ENCODE assay signal across 16 cellular contexts in genomic region chr19:13043285-13043684, GRCh38. TPM values are rescaled to one million over a fixed set of nuclear protein-coding genes. Genes with fewer than 3 reads are reported as not detected.
DNase-seq lines count a peak whose midpoint lies in the region; ATAC-seq and TF ChIP-seq lines count a peak whose summit lies in the region.
"Had no signal": no experiment of that assay in that cellular context is flagged by ENCODE, and none has a peak within 500 bp of the region (broad histone marks: within the 10 kb centered on the region; RNA-seq: fewer than 3 reads in every experiment).

No MANE protein-coding gene starts in this region.

- POLR2A ChIA-PET in CD8-positive, alpha-beta memory T cell (lab: Charles Lee), result interaction anchor here (1.9 kb wide), 1 partner anchor 11 kb away, joined by 5 read pairs; no protein-coding TSS in a partner anchor
- POLR2A ChIA-PET in RWPE1 (lab: Yijun Ruan, JAX; ENCODE audit: low non-redundant PET), result no interaction called here
- POLR2A ChIA-PET in T-cell (lab: Charles Lee), result no interaction called here

- TF ChIP-seq CTCF in HFFc6 (IDR thresholded peaks at IDR 0.05) (no peak), RWPE1 (conservative IDR thresholded peaks at IDR 0.05; ENCODE audit: low read depth) (no peak), lower lobe of right lung (IDR thresholded peaks at IDR 0.05) (no peak)

- H3K9me3 ChIP-seq in CD8-positive, alpha-beta memory T cell (ENCODE audit: low read length), result no peaks in the 10 kb centered on the region
- H3K9me3 ChIP-seq in lower lobe of right lung, result no peaks in the 10 kb centered on the region
- H3K9me3 ChIP-seq: testis had no signal

- ATAC-seq in lower lobe of right lung, result no peak
- ATAC-seq in T-cell (replicated peaks in 1 of 4), result no peak

- H3K36me3 Mint-ChIP-seq in CD8-positive, alpha-beta memory T cell, result no peaks in the 10 kb centered on the region
- H3K36me3 Mint-ChIP-seq in HFFc6 (ENCODE audit: low read depth), result peaks cover 27% of the 10 kb centered on the region
- H3K36me3 Mint-ChIP-seq in T-cell, result no peaks in the 10 kb centered on the region
- H3K36me3 Mint-ChIP-seq: activated naive CD8-positive, alpha-beta T cell treated with anti-CD3 and anti-CD28 coated beads, Interleukin-2, amount 10 ng/mL, durations not matched to agents 7 days and 5 days had no signal

- H3K27ac Mint-ChIP-seq in CD8-positive, alpha-beta memory T cell, result peak overlapping the region in 6 of 8 donors; percentile 58 to 98 (median 90)
- H3K27ac Mint-ChIP-seq in HFFc6 (peak overlapping the region; percentile 38), T-cell (peak overlapping the region in 1 of 2 donors; percentile 48)
- H3K27ac Mint-ChIP-seq: activated naive CD8-positive, alpha-beta T cell treated with anti-CD3 and anti-CD28 coated beads, Interleukin-2, amount 10 ng/mL, durations not matched to agents 7 days and 5 days; T-helper 2 cell treated with Interferon-gamma antibody and Interleukin-4, amounts not matched to agents 5 μg/mL and 100 μg/mL, for 36 hours had no signal

- H3K9me3 Mint-ChIP-seq in CD8-positive, alpha-beta memory T cell, result no peaks in the 10 kb centered on the region
- no peaks in the 10 kb centered on the region for H3K9me3 Mint-ChIP-seq in HFFc6
- H3K9me3 Mint-ChIP-seq in T-cell, result no peaks in the 10 kb centered on the region
- H3K9me3 Mint-ChIP-seq: activated naive CD8-positive, alpha-beta T cell treated with anti-CD3 and anti-CD28 coated beads, Interleukin-2, amount 10 ng/mL, durations not matched to agents 7 days and 5 days; T-helper 2 cell treated with Interferon-gamma antibody and Interleukin-4, amounts not matched to agents 5 μg/mL and 100 μg/mL, for 36 hours had no signal

- CTCF ChIA-PET in CD8-positive, alpha-beta memory T cell (lab: Charles Lee), result interaction anchor here (1.1 to 3.0 kb wide), 6 partner anchors 9 to 78 kb away, joined by 3 to 15 read pairs (median 10); no protein-coding TSS in a partner anchor
- CTCF ChIA-PET in RWPE1 (lab: Yijun Ruan, JAX) (interaction anchor here (0.5 kb wide), 1 partner anchor 14 kb away, joined by 4 read pairs; no protein-coding TSS in a partner anchor), T-cell (lab: Charles Lee) (interaction anchor here (1.0 to 2.2 kb wide), 2 partner anchors 10 kb away, joined by 3 to 5 read pairs; no protein-coding TSS in a partner anchor)

- no peak overlapping the region for H3K4me3 ChIP-seq in CD8-positive, alpha-beta memory T cell (ENCODE audit: low read length)
- H3K4me3 ChIP-seq in lower lobe of right lung, result no peak overlapping the region
- H3K4me3 ChIP-seq: testis had no signal

- peaks cover 3 to 4% of the 10 kb centered on the region in 2 donors for H3K27me3 Mint-ChIP-seq in CD8-positive, alpha-beta memory T cell
- H3K27me3 Mint-ChIP-seq in HFFc6 (ENCODE audit: insufficient read depth) (no peaks in the 10 kb centered on the region; the same call in 1 of the 2 replicates), T-cell (peaks cover 0 to 2% of the 10 kb centered on the region in 2 donors)
- H3K27me3 Mint-ChIP-seq: activated naive CD8-positive, alpha-beta T cell treated with anti-CD3 and anti-CD28 coated beads, Interleukin-2, amount 10 ng/mL, durations not matched to agents 7 days and 5 days had no signal

- no peak for DNase-seq in CD8-positive, alpha-beta memory T cell
- DNase-seq in HFFc6 (no peak), RWPE1 (ENCODE audit: low spot score) (no peak), lower lobe of right lung (no peak), T-cell (no peak), cerebellar nuclear complex (lab: John Stamatoyannopoulos, UW) (no peak)
- no peak for DNase-seq in stimulated activated CD4-positive, alpha-beta T cell treated with anti-CD3 and anti-CD28 coated beads, Interleukin-2, amount 100 ng/mL, for 24 hours
- DNase-seq: activated CD4-positive, alpha-beta T cell treated with anti-CD3 and anti-CD28 coated beads for 48 hours; activated naive CD8-positive, alpha-beta T cell treated with anti-CD3 and anti-CD28 coated beads, Interleukin-2, amount 10 ng/mL, durations not matched to agents 7 days and 5 days; C1 segment of cervical spinal cord; head of caudate nucleus; NCI-H446; posterior cingulate gyrus; testis had no signal

- intact Hi-C loops in lower lobe of right lung (cut with DNase I), result no loop called here

- peaks cover 31% of the 10 kb centered on the region for H3K4me1 ChIP-seq in CD8-positive, alpha-beta memory T cell (ENCODE audit: insufficient read depth, low read length)
- H3K4me1 ChIP-seq in lower lobe of right lung, result peaks cover 93% of the 10 kb centered on the region

- H3K4me3 Mint-ChIP-seq in CD8-positive, alpha-beta memory T cell, result peak overlapping the region in 1 of 7 donors; percentile 12
- H3K4me3 Mint-ChIP-seq in HFFc6 (no peak overlapping the region), T-cell (no peak overlapping the region)
- H3K4me3 Mint-ChIP-seq: T-helper 2 cell treated with Interferon-gamma antibody and Interleukin-4, amounts not matched to agents 5 μg/mL and 100 μg/mL, for 36 hours had no signal

- H3K36me3 ChIP-seq in CD8-positive, alpha-beta memory T cell (ENCODE audit: insufficient read depth, low read length), result no peaks in the 10 kb centered on the region
- H3K36me3 ChIP-seq in lower lobe of right lung, result peaks cover 6% of the 10 kb centered on the region

- H3K27ac ChIP-seq in CD8-positive, alpha-beta memory T cell (ENCODE audit: low read depth, low read length), result no peak overlapping the region
- H3K27ac ChIP-seq in RWPE1 (peak overlapping the region; percentile 58), lower lobe of right lung (peak overlapping the region; percentile 49)
- H3K27ac ChIP-seq: testis had no signal

- no peaks in the 10 kb centered on the region for H3K27me3 ChIP-seq in CD8-positive, alpha-beta memory T cell (ENCODE audit: insufficient read depth, low read length, poor library complexity, severe bottlenecking)
- no peaks in the 10 kb centered on the region for H3K27me3 ChIP-seq in lower lobe of right lung (ENCODE audit: low read depth)
- H3K27me3 ChIP-seq: testis had no signal

- H3K4me1 Mint-ChIP-seq in CD8-positive, alpha-beta memory T cell, result peaks cover 30 to 39% (median 30%) of the 10 kb centered on the region in 3 donors
- H3K4me1 Mint-ChIP-seq in HFFc6 (ENCODE audit: low read depth) (peaks cover 70% of the 10 kb centered on the region), T-cell (peaks cover 19 to 21% (median 19%) of the 10 kb centered on the region in 3 donors)

RNA-seq across cellular contexts. Expression of gene NFIX, which starts 48.0 kb away (rescaled TPM):
- total RNA-seq in CD8-positive, alpha-beta memory T cell, result 1 to 10 TPM; 2.3 to 2.8 TPM
- polyA plus RNA-seq in CD8-positive, alpha-beta memory T cell, result 0.94 TPM
- 100 to 1,000 TPM; 129 to 161 (median 142) TPM for total RNA-seq in HFFc6 (2021; fragmentation: NEBNext Ultra II Directional; extraction: Animal tissue kit (Norgen Biotek cat#: 25700))
- 146 TPM for total RNA-seq in lower lobe of right lung
- total RNA-seq in T-cell, result 1 to 10 TPM; 3.9 to 6.6 (median 6.3) TPM

RNA-seq across cellular contexts. Expression of gene LYL1, which starts 59.4 kb away (rescaled TPM):
- total RNA-seq in CD8-positive, alpha-beta memory T cell, result 1 to 10 TPM; 2.3 to 2.5 TPM
- 4.1 TPM for polyA plus RNA-seq in CD8-positive, alpha-beta memory T cell
- 1 to 10 TPM; 1.5 to 5.1 (median 4.2) TPM for total RNA-seq in HFFc6 (2021; fragmentation: NEBNext Ultra II Directional; extraction: Animal tissue kit (Norgen Biotek cat#: 25700))
- total RNA-seq in lower lobe of right lung, result 27.2 TPM
- 10 to 100 TPM in 3 of 5 donors, 1 to 10 TPM in 2; 3.4 to 20.6 (median 15.4) TPM for total RNA-seq in T-cell
- total RNA-seq: MCF 10A had no signal

Comparison
In these comparisons a context has a peak if more than half of its experiments do, and no peak if none do; other contexts are left out.
1. RNA of gene NFIX, which starts 48.0 kb away (total RNA-seq): 146 TPM in lower lobe of right lung (single experiment) and 129 to 161 TPM in HFFc6; 3.9 to 6.6 TPM in T-cell and 2.3 to 2.8 TPM in CD8-positive, alpha-beta memory T cell; every median in the first group is over 10 times any median in the second.